ENCODE assay signal across 17 cellular contexts in the genomic region with DNA sequence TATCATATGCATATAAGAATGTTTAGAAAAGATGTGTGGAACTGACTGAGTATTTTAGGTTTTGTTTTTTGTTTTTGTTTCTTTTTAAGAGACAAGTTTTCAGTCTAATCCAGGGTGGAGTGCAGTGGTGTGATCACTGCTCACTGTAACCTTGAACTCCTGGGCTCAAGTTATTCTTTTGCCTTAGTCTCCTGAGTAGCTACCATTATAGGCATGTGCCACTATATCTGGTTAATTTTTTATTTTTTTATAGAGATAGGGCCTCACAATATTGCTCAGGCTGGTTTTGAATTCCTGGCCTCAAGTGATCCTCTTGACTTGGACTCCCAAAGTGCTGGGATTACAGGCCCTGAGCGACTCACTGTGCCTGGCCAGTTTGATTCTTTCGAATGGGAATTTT. TPM values are rescaled to one million over a fixed set of nuclear protein-coding genes. Genes with fewer than 3 reads are reported as not detected.
DNase-seq lines count a peak whose midpoint lies in the region; ATAC-seq, FAIRE-seq and TF ChIP-seq lines count a peak whose summit lies in the region.
"Had no signal": no experiment of that assay in that cellular context is flagged by ENCODE, and none has a peak within 500 bp of the region (broad histone marks: within the 10 kb centered on the region; RNA-seq: fewer than 3 reads in every experiment).

No MANE protein-coding gene starts in this region.

- H3K36me3 ChIP-seq in SK-N-MC (ENCODE audit: insufficient read depth, low read length), result no peaks in the 10 kb centered on the region
- H3K36me3 ChIP-seq in hepatocyte (replicated peaks; ENCODE audit: insufficient read depth, low read depth), result no peaks in the 10 kb centered on the region
- H3K36me3 ChIP-seq in mucosa of descending colon (ENCODE audit: low read depth), result no peaks in the 10 kb centered on the region

- no peak overlapping the region for H2AFZ ChIP-seq in hepatocyte

- H3K9me3 ChIP-seq in A549 (no peaks in the 10 kb centered on the region), SK-N-MC (ENCODE audit: low read depth, low read length) (no peaks in the 10 kb centered on the region), hepatocyte (ENCODE audit: low read depth) (no peaks in the 10 kb centered on the region), mucosa of descending colon (no peaks in the 10 kb centered on the region)

- POLR2A ChIA-PET in A549 (lab: Yijun Ruan, JAX), result interaction anchor here (0.9 kb wide), 1 partner anchor 20 kb away, joined by 3 read pairs; no protein-coding TSS in a partner anchor

- 91% methylated on average over 2 of the region's 2 CpGs for WGBS in A549 (ENCODE audit: missing lambda C conversion rate)
- 95% methylated on average over 2 of the region's 2 CpGs for WGBS in hepatocyte (ENCODE audit: low lambda C conversion rate, missing lambda C conversion rate)

- H3K27ac ChIP-seq in A549 (no peak overlapping the region), SK-N-MC (peak overlapping the region; percentile 81), hepatocyte (peak overlapping the region; percentile 85)
- H3K27ac ChIP-seq: BLaER1 treated with 17β-estradiol and CSF1 and Interleukin-3, amounts not matched to agents 10 nM and 100 nM had no signal

- H3K79me2 ChIP-seq in hepatocyte, result peaks cover 76% of the 10 kb centered on the region

- H3K9me2 ChIP-seq in hepatocyte (replicated peaks; ENCODE audit: insufficient read depth), result no peaks in the 10 kb centered on the region

- H3K4me3 ChIP-seq in A549 (no peak overlapping the region), SK-N-MC (no peak overlapping the region), hepatocyte (no peak overlapping the region), mucosa of descending colon (no peak overlapping the region)
- H3K4me3 ChIP-seq: BLaER1 treated with 17β-estradiol and CSF1 and Interleukin-3, amounts not matched to agents 10 nM and 100 nM had no signal

- no peak for FAIRE-seq in A549 (lab: Jason Lieb, UNC)
- FAIRE-seq: GM12892 had no signal

- H3K9ac ChIP-seq in SK-N-MC (ENCODE audit: insufficient read length), result no peak overlapping the region
- H3K9ac ChIP-seq: BLaER1 treated with 17β-estradiol and CSF1 and Interleukin-3, amounts not matched to agents 10 nM and 100 nM had no signal

- DNase-seq in A549 (ENCODE audit: low read depth in 1 of 2, low spot score in 1 of 2), result no peak
- no peak for DNase-seq in SK-N-MC (ENCODE audit: low read depth, low spot score)
- DNase-seq in hepatocyte (ENCODE audit: low spot score), result no peak
- DNase-seq in mucosa of descending colon, result no peak
- DNase-seq in CD1c-positive myeloid dendritic cell (ENCODE audit: extremely low spot score), result no peak
- DNase-seq in ureter (ENCODE audit: low spot score), result no peak
- DNase-seq in iPS-NIHi7 (ENCODE audit: extremely low spot score), result no peak
- no peak for DNase-seq in central memory CD4-positive, alpha-beta T cell
- DNase-seq: 8988T; CD4-positive, CD25-positive, alpha-beta regulatory T cell; CD8-positive, alpha-beta memory T cell; DMS153; DMS79; GDM1; H9 had no signal

- TF ChIP-seq CTCF in A549 (IDR thresholded peaks at IDR 0.05) (no peak), hepatocyte (IDR thresholded peaks at IDR 0.05; ENCODE audit: poor library complexity) (no peak), mucosa of descending colon (IDR thresholded peaks at IDR 0.05) (no peak)

- peaks cover 2% of the 10 kb centered on the region for H4K20me1 ChIP-seq in hepatocyte (ENCODE audit: insufficient read depth, poor library complexity, severe bottlenecking)

- H3K4me1 ChIP-seq in A549 (peaks cover 20% of the 10 kb centered on the region), hepatocyte (ENCODE audit: insufficient read depth) (peaks cover 37% of the 10 kb centered on the region), mucosa of descending colon (ENCODE audit: low read depth) (peaks cover 2% of the 10 kb centered on the region)

- H3K27me3 ChIP-seq in hepatocyte, result no peaks in the 10 kb centered on the region
- H3K27me3 ChIP-seq: BLaER1 treated with 17β-estradiol and CSF1 and Interleukin-3, amounts not matched to agents 10 nM and 100 nM had no signal

- no peak for TF ChIP-seq EP300 in A549 (IDR thresholded peaks at IDR 0.05)

- ATAC-seq in A549 (no peak), mucosa of descending colon (peak; percentile 57)

- TF ChIP-seq POLR2A in A549 (IDR thresholded peaks at IDR 0.05; ENCODE audit: low read length), result no peak

- CTCF ChIA-PET in A549 (lab: Yijun Ruan, JAX), result no interaction called here

- H3K4me2 ChIP-seq in A549, result peak overlapping the region; percentile 25; the same call in 1 of the 3 replicates
- H3K4me2 ChIP-seq in hepatocyte, result peak overlapping the region; percentile 28
- H3K4me2 ChIP-seq: BLaER1 treated with 17β-estradiol and CSF1 and Interleukin-3, amounts not matched to agents 10 nM and 100 nM had no signal

- intact Hi-C loops in mucosa of descending colon (cut with DNase I, micrococcal nuclease), result no loop called here

- TF ChIP-seq RAD21 in A549 (conservative IDR thresholded peaks at IDR 0.05 in 1 of 2, IDR thresholded peaks at IDR 0.05 in 1 of 2), result no peak

TF ChIP-seq in A549, 52 proteins besides CTCF, POLR2A, EP300 and RAD21:
- TF ChIP-seq EHF (CRISPR knock-in tag; IDR thresholded peaks at IDR 0.05) (no peak), FOSL2 (IDR thresholded peaks at IDR 0.05) (no peak), FOSL2 (CRISPR knock-in tag; IDR thresholded peaks at IDR 0.05) (no peak), KDM5A (IDR thresholded peaks at IDR 0.05) (no peak), NPAS2 (CRISPR knock-in tag; IDR thresholded peaks at IDR 0.05; ENCODE audit: borderline replicate concordance) (no peak), ZFP36 (IDR thresholded peaks at IDR 0.05; ENCODE audit: borderline replicate concordance, partially characterized antibody) (no peak), NFE2L2 (conservative IDR thresholded peaks at IDR 0.05; ENCODE audit: low read length) (no peak), ESRRA (IDR thresholded peaks at IDR 0.05; ENCODE audit: borderline replicate concordance, low read length) (no peak), RFX5 (IDR thresholded peaks at IDR 0.05) (no peak)
- TF ChIP-seq, protein P1, sequence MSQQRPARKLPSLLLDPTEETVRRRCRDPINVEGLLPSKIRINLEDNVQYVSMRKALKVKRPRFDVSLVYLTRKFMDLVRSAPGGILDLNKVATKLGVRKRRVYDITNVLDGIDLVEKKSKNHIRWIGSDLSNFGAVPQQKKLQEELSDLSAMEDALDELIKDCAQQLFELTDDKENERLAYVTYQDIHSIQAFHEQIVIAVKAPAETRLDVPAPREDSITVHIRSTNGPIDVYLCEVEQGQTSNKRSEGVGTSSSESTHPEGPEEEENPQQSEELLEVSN (IDR thresholded peaks at IDR 0.05; ENCODE audit: borderline replicate concordance, low read depth), result no peak
- TF ChIP-seq, protein P2, sequence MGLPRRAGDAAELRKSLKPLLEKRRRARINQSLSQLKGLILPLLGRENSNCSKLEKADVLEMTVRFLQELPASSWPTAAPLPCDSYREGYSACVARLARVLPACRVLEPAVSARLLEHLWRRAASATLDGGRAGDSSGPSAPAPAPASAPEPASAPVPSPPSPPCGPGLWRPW (IDR thresholded peaks at IDR 0.05), result no peak

RNA-seq across cellular contexts. Expression of a gene that starts 20.7 kb away (rescaled TPM):
- polyA plus RNA-seq in A549 (2011; rRNA removed) (3.7 and 6.7 TPM in 2 replicates), A549 (2017; fragmentation: RNase III; extraction: RNeasy Plus Mini Kit Qiagen cat#74134 plus additional on column Dnase treatment) (2.0 to 2.2 TPM (median 2.1 TPM) in 3 replicates), hepatocyte (3.5 and 5.2 TPM in 2 replicates)
- polyA plus RNA-seq in A549 (2012; cell fraction: cytosol; rRNA removed), result 2.0 and 2.6 TPM in 2 replicates
- polyA plus RNA-seq in A549 (2012; cell fraction: nucleus; rRNA removed), result 2.2 TPM in 2 replicates
- polyA minus RNA-seq in A549 (2011; rRNA and poly(A)+ RNA removed), result 50.1 and 57.8 TPM in 2 replicates
- total RNA-seq in hepatocyte (9.1 and 10.1 TPM in 2 replicates), mucosa of descending colon (10 to 100 TPM in 1 of 3 donors, 1 to 10 TPM in 2; 7.4 to 12.7 (median 9.3) TPM), ureter (12.2 TPM)

Comparison
In these comparisons a context has a peak if more than half of its experiments do, and no peak if none do; other contexts are left out.
1. H3K27ac ChIP-seq: peak in SK-N-MC (single experiment) and hepatocyte (single experiment); none in A549 (0 of 2).